In the genomic region with DNA sequence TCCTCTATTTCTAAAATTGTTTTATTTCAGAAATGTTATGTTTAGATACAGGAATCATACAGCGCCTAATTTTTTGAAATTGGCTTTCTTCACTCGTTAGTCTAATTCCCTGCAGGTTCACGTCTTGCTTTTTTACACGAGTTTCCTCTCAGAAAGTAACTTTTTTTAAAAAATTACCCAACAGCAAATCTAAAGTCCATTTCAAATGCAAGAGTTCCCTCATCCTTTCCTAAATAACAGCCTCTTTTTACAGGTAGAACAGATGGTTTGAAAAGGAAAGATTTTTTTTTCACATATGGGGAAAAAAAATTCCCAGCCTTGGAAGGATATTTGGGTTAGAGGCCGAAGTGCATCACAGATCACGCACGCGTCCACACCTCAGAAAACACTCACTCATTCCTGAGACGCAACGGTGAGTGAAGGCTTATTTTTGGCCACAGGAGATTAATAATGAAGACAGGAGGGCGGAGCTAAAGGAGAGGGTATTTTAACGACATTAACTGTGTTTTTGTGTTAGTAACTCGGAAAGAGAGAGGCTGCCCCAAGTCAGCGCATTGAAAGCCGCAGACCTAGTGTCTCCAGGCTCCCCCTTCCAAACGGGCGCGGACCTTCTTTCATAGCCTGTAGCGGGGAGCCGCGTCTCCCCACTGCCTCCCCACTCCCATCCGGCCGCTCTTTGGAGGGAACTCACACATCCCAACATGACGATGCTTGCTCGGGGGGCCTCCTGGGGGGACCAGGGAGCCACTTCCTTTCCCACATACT, we compare ENCODE assay signal across 8 cellular contexts. TPM values are rescaled to one million over a fixed set of nuclear protein-coding genes. Genes with fewer than 3 reads are reported as not detected.
DNase-seq lines count a peak whose midpoint lies in the region; ATAC-seq and TF ChIP-seq lines count a peak whose summit lies in the region.

No MANE protein-coding gene starts in this region.

- H3K4me1 Mint-ChIP-seq in MCF 10A (ENCODE audit: insufficient read depth, unreplicated experiment): peaks cover 32% of the 10 kb centered on the region
- peaks cover 16 to 38% (median 31%) of the 10 kb centered on the region in 4 donors for H3K4me1 Mint-ChIP-seq in naive thymus-derived CD8-positive, alpha-beta T cell

- WGBS in lower leg skin, 2 donors: 4 to 8% methylated on average over 25 of the region's 25 CpGs

- in situ Hi-C loops in Caki2 (cut with HindIII; ENCODE audit: low pct_unique_long_range_greater_than_20kb, low sequenced_read_pairs): loop anchor here (25.0 kb wide), 1 partner anchor 155 kb away; no protein-coding TSS in a partner anchor

- peak overlapping the region; percentile 87 for H3K27ac Mint-ChIP-seq in MCF 10A (ENCODE audit: low read depth, unreplicated experiment)
- peak overlapping the region in 5 of 10 donors; percentile 9 to 90 (median 53) for H3K27ac Mint-ChIP-seq in naive thymus-derived CD8-positive, alpha-beta T cell

- H3K4me3 Mint-ChIP-seq in MCF 10A (ENCODE audit: unreplicated experiment): peak overlapping the region; percentile 87
- peak overlapping the region; percentile 75 to 92 (median 86) for H3K4me3 Mint-ChIP-seq in naive thymus-derived CD8-positive, alpha-beta T cell

- peak; percentile 31 for ATAC-seq in naive thymus-derived CD8-positive, alpha-beta T cell
- no peak for ATAC-seq in GM18520 (IDR thresholded peaks at IDR 0.05; ENCODE audit: unreplicated experiment)

- no peak overlapping the region for H3K4me3 ChIP-seq in lower leg skin (ENCODE audit: low read depth, poor library complexity, severe bottlenecking)

- TF ChIP-seq CTCF in MCF 10A (IDR thresholded peaks at IDR 0.05; ENCODE audit: unreplicated experiment) (no peak), lower leg skin (IDR thresholded peaks at IDR 0.05) (no peak)

- no peaks in the 10 kb centered on the region for H3K27me3 Mint-ChIP-seq in MCF 10A (ENCODE audit: insufficient read depth, unreplicated experiment)
- H3K27me3 Mint-ChIP-seq in naive thymus-derived CD8-positive, alpha-beta T cell: peaks cover 20 to 82% (median 53%) of the 10 kb centered on the region in 5 donors

- H3K36me3 Mint-ChIP-seq in MCF 10A (ENCODE audit: insufficient read depth, unreplicated experiment): peaks cover 40% of the 10 kb centered on the region
- H3K36me3 Mint-ChIP-seq in naive thymus-derived CD8-positive, alpha-beta T cell: no peaks in the 10 kb centered on the region

- BruUV-seq in MCF 10A (replicated peaks; lab: Mats Ljungman, UMichigan): no TSS peak

- POLR2A ChIA-PET in MCF 10A (lab: Yijun Ruan, JAX): interaction anchor here (0.6 to 12.7 kb wide), 21 partner anchors 8 to 234 kb away, joined by 3 to 238 read pairs (median 5); no protein-coding TSS in a partner anchor
- POLR2A ChIA-PET in naive thymus-derived CD8-positive, alpha-beta T cell (lab: Charles Lee): no interaction called here

- no peak for TF ChIP-seq POLR2A in lower leg skin (IDR thresholded peaks at IDR 0.05)

- H3K9me3 Mint-ChIP-seq in MCF 10A (ENCODE audit: unreplicated experiment): no peaks in the 10 kb centered on the region
- H3K9me3 Mint-ChIP-seq in naive thymus-derived CD8-positive, alpha-beta T cell: peaks cover 0 to 4% (median 0%) of the 10 kb centered on the region in 9 donors

- intact Hi-C loops in MCF 10A (cut with micrococcal nuclease): loop anchor here (1.0 to 10.0 kb wide), 4 partner anchors 50 to 603 kb away; a partner anchor contains a TSS
- intact Hi-C loops in lower leg skin (cut with DNase I; ENCODE audit: low total_unique reads): no loop called here

- CTCF ChIA-PET in MCF 10A (lab: Yijun Ruan, JAX): interaction anchor here (0.6 to 12.0 kb wide), 12 partner anchors 9 to 598 kb away, joined by 3 to 163 read pairs (median 4); no protein-coding TSS in a partner anchor

- DNase-seq in Caki2 (ENCODE audit: low read depth) (peak; percentile 98), Kasumi-1 (lab: John Stamatoyannopoulos, UW) (peak; percentile 18 to 38), MCF 10A (ENCODE audit: unreplicated experiment) (no peak), medulla oblongata (ENCODE audit: extremely low spot score) (no peak), lower leg skin (ENCODE audit: low spot score in 2 of 2) (no peak), cerebellum (ENCODE audit: low spot score) (no peak)
- DNase-seq in naive thymus-derived CD8-positive, alpha-beta T cell: peak in 1 of 10 donors; percentile 9

RNA-seq across cellular contexts. Expression of a gene that starts 0.9 kb away (rescaled TPM):
- total RNA-seq in Caki2 (2014; rRNA removed; shearing (Covaris generic); ENCODE audit: low replicate concordance): 41.2 and 42.2 TPM in 2 replicates
- total RNA-seq in MCF 10A (2022): 14.0 and 22.3 TPM in 2 replicates
- total RNA-seq in naive thymus-derived CD8-positive, alpha-beta T cell: 1 to 10 TPM; 1.0 to 1.1 TPM
- under 1 TPM in 1 of 3 donors, not detected in 2; 0.26 TPM for polyA plus RNA-seq in naive thymus-derived CD8-positive, alpha-beta T cell
- total RNA-seq in lower leg skin: 10 to 100 TPM; 61.0 to 88.1 (median 68.2) TPM
- 0.18 TPM for total RNA-seq in cerebellum

Comparison
In these comparisons a context has a peak if more than half of its experiments do, and no peak if none do; other contexts are left out.
1. DNase-seq: peak in Caki2 (single experiment) and Kasumi-1 (2 of 2); none in MCF 10A (single experiment), medulla oblongata (single experiment), lower leg skin (0 of 2) and cerebellum (single experiment).